Comparison of ENCODE assay signal across 1 cellular context in the genomic region with DNA sequence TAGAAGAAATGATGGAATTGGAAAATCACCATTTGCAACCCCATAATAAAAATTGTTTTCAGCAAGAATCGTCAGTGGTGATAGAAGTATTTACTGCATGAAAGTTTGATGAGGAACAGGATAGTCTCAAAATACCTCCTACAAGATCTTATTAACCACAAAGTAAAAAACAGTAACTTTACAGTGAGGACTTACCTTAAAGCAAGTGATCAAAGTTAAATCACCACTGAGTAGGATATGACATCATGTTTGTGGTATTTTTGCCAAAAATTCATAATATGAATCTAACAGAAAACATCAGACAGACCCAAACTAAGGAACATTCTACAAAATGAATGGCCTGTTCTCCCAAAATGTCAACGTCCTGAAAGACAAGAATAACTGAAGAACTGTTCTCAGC.
TF ChIP-seq lines count a peak whose summit lies in the region.

No MANE protein-coding gene starts in this region.

TF ChIP-seq in GM12878, 131 proteins besides CTCF, POLR2A, EP300 and RAD21:
- TF ChIP-seq RUNX3 (IDR thresholded peaks at IDR 0.05; ENCODE audit: low read length), result peak; percentile 65; the same call in 1 of the 2 replicates
- TF ChIP-seq, protein P1, sequence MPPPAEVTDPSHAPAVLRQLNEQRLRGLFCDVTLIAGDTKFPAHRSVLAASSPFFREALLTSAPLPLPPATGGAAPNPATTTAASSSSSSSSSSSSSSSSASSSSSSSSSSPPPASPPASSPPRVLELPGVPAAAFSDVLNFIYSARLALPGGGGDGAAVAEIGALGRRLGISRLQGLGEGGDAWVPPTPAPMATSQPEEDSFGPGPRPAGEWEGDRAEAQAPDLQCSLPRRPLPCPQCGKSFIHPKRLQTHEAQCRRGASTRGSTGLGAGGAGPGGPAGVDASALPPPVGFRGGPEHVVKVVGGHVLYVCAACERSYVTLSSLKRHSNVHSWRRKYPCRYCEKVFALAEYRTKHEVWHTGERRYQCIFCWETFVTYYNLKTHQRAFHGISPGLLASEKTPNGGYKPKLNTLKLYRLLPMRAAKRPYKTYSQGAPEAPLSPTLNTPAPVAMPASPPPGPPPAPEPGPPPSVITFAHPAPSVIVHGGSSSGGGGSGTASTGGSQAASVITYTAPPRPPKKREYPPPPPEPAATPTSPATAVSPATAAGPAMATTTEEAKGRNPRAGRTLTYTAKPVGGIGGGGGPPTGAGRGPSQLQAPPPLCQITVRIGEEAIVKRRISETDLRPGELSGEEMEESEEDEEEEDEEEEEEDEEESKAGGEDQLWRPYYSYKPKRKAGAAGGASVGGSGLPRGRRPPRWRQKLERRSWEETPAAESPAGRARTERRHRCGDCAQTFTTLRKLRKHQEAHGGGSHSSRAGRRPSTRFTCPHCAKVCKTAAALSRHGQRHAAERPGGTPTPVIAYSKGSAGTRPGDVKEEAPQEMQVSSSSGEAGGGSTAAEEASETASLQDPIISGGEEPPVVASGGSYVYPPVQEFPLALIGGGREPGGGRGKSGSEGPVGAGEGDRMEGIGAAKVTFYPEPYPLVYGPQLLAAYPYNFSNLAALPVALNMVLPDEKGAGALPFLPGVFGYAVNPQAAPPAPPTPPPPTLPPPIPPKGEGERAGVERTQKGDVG (CRISPR knock-in tag; IDR thresholded peaks at IDR 0.05), result no peak
